In genomic region chr15:41865490-41866055, GRCh38 we compare ENCODE assay signal across 30 cellular contexts.
"Had no signal": no experiment of that assay in that cellular context is flagged by ENCODE, and none has a peak within 500 bp of the region (broad histone marks: within the 10 kb centered on the region; RNA-seq: fewer than 3 reads in every experiment).

No MANE protein-coding gene starts in this region.

- H3K4me2 ChIP-seq: PC-9 had no signal

- H3K9me3 ChIP-seq: adrenal gland, body of pancreas, breast epithelium, MG63 had no signal

- H3K27me3 ChIP-seq: adrenal gland, body of pancreas, breast epithelium, MG63 had no signal

- ATAC-seq: activated CD8-positive, alpha-beta T cell treated with anti-CD3 and anti-CD28 coated beads for 36 hours; activated naive CD4-positive, alpha-beta T cell treated with anti-CD3 and anti-CD28 coated beads, Interleukin-2, amount 50 U/mL, for 72 hours; body of pancreas had no signal

- H3K27me3 Mint-ChIP-seq: activated CD8-positive, alpha-beta T cell treated with anti-CD3 and anti-CD28 coated beads for 36 hours had no signal

- FAIRE-seq: astrocyte, RCC 7860 had no signal

- H3K36me3 ChIP-seq: adrenal gland, breast epithelium, MG63, WERI-Rb-1 had no signal

- H3K9me3 Mint-ChIP-seq: activated CD8-positive, alpha-beta T cell treated with anti-CD3 and anti-CD28 coated beads for 36 hours; activated naive CD4-positive, alpha-beta T cell treated with anti-CD3 and anti-CD28 coated beads for 36 hours; activated naive CD4-positive, alpha-beta T cell treated with anti-CD3 and anti-CD28 coated beads, Interleukin-2, amount 50 U/mL, for 72 hours; activated T-helper 2 cell treated with anti-CD3 and anti-CD28 coated beads, Interferon-gamma antibody, Interleukin-2, Interleukin-4, amounts not matched to agents 10 μg/mL and 5 μg/mL and 100 μg/mL, durations not matched to agents 14 hours and 24 hours and 36 hours had no signal

- H3K27ac Mint-ChIP-seq: activated CD8-positive, alpha-beta T cell treated with anti-CD3 and anti-CD28 coated beads for 36 hours; activated naive CD4-positive, alpha-beta T cell treated with anti-CD3 and anti-CD28 coated beads for 36 hours; activated naive CD4-positive, alpha-beta T cell treated with anti-CD3 and anti-CD28 coated beads, Interleukin-2, amount 50 U/mL, for 72 hours; activated T-helper 2 cell treated with anti-CD3 and anti-CD28 coated beads, Interferon-gamma antibody, Interleukin-2, Interleukin-4, amounts not matched to agents 10 μg/mL and 5 μg/mL and 100 μg/mL, durations not matched to agents 14 hours and 24 hours and 36 hours had no signal

- H3K4me1 ChIP-seq: body of pancreas, breast epithelium had no signal

- H3K4me3 Mint-ChIP-seq: activated CD8-positive, alpha-beta T cell treated with anti-CD3 and anti-CD28 coated beads for 36 hours; activated naive CD4-positive, alpha-beta T cell treated with anti-CD3 and anti-CD28 coated beads for 36 hours had no signal

- H3K4me3 ChIP-seq: adrenal gland, body of pancreas, breast epithelium, MG63, PC-9 had no signal

- H3K27ac ChIP-seq: adrenal gland, body of pancreas, breast epithelium, PC-9, RWPE1, WERI-Rb-1 had no signal

- H3K36me3 Mint-ChIP-seq: activated naive CD4-positive, alpha-beta T cell treated with anti-CD3 and anti-CD28 coated beads, Interleukin-2, amount 50 U/mL, for 72 hours had no signal

- DNase-seq: activated CD4-positive, alpha-beta T cell treated with anti-CD3 and anti-CD28 coated beads for 1 hour; activated CD4-positive, alpha-beta T cell treated with anti-CD3 and anti-CD28 coated beads for 48 hours; activated CD4-positive, CD25-positive, alpha-beta regulatory T cell; activated CD8-positive, alpha-beta T cell treated with anti-CD3 and anti-CD28 coated beads for 36 hours; activated gamma-delta T cell; activated naive CD4-positive, alpha-beta T cell treated with anti-CD3 and anti-CD28 coated beads for 36 hours; activated T-cell treated with anti-CD3 and anti-CD28 coated beads, Interleukin-2, amount 50 U/mL, for 1 hour; adrenal gland; body of pancreas; caudate nucleus; Karpas-422; MG63; NCI-H1048; NCI-H1105 treated with DMSO at 0.1 percent for 48 hours; NCI-H1436; NCI-H1694; NCI-H1930; NCI-H345; NCI-H524 treated with DMSO at 0.1 percent for 48 hours; NK-92 treated with Interleukin-12 subunit alpha and Interleukin-12 subunit beta, amount 100 ng/mL, for 24 hours; PC-9; Right ventricle myocardium superior; T1000; WERI-Rb-1 had no signal

- H2AFZ ChIP-seq: PC-9 had no signal
